ENCODE assay signal across 17 cellular contexts in genomic region chr1:115674011-115674410, GRCh38. TPM values are rescaled to one million over a fixed set of nuclear protein-coding genes. Genes with fewer than 3 reads are reported as not detected.
DNase-seq lines count a peak whose midpoint lies in the region; ATAC-seq and TF ChIP-seq lines count a peak whose summit lies in the region.
"Had no signal": no experiment of that assay in that cellular context is flagged by ENCODE, and none has a peak within 500 bp of the region (broad histone marks: within the 10 kb centered on the region; RNA-seq: fewer than 3 reads in every experiment).

No MANE protein-coding gene starts in this region.

- DNase-seq in DMS79 (lab: John Stamatoyannopoulos, UW) (peak; percentile 92), H9 (no peak), NCI-H510A (lab: John Stamatoyannopoulos, UW) (peak; percentile 29), left kidney (ENCODE audit: low read depth, low spot score) (peak; percentile 53), omental fat pad (ENCODE audit: low spot score) (no peak), NCI-H2196 (lab: John Stamatoyannopoulos, UW; ENCODE audit: unreplicated experiment) (no peak), adrenal gland (no peak)
- DNase-seq: ACHN, AML-193, COR-L47, GOT3, KG1, NCI-H1092 treated with DMSO at 0.1 percent for 48 hours, NCI-H2029, NCI-H226 had no signal

- H3K27ac Mint-ChIP-seq in H9, result peak overlapping the region in 2 of 3 experiments; percentile 50 to 59; a peak in 2 of 7 replicates
- H3K27ac Mint-ChIP-seq: T-helper 2 cell treated with Interferon-gamma antibody and Interleukin-4, amounts not matched to agents 5 μg/mL and 100 μg/mL, for 36 hours had no signal

- H3K23me2 ChIP-seq in H9 (ENCODE audit: insufficient read length, low read depth, low read length, poor library complexity, severe bottlenecking), result no peaks in the 10 kb centered on the region

- H3K4me1 ChIP-seq in H9 (ENCODE audit: insufficient read depth, low read length), result no peaks in the 10 kb centered on the region
- H3K4me1 ChIP-seq in adrenal gland (replicated peaks in 1 of 2), result peaks cover 2 to 3% of the 10 kb centered on the region in 2 donors

- no peak for ATAC-seq in GM19324 (IDR thresholded peaks at IDR 0.05; ENCODE audit: low FRiP score, unreplicated experiment)
- no peak for ATAC-seq in omental fat pad (ENCODE audit: low FRiP score)

- H3T11ph ChIP-seq in H9 (ENCODE audit: low read length), result no peak overlapping the region

- H3K36me3 ChIP-seq in adrenal gland (replicated peaks in 1 of 2), result no peaks in the 10 kb centered on the region

- no peaks in the 10 kb centered on the region for H3K27me3 Mint-ChIP-seq in H9 (ENCODE audit: low read depth)

- H3K18ac ChIP-seq in H9 (ENCODE audit: insufficient read length, low read depth, low read length), result no peak overlapping the region

- H2BK20ac ChIP-seq in H9 (ENCODE audit: low read depth, low read length, poor library complexity, severe bottlenecking), result no peak overlapping the region

- no CpG with 5 or more reads among the region's 5 CpGs for WGBS in H9 (ENCODE audit: extremely low coverage, insufficient read length, low lambda C conversion rate)
- WGBS in adrenal gland, 4 donors, result 91 to 97% (median 93%) methylated on average over 5 of the region's 5 CpGs

- peaks cover 1 to 10% (median 4%) of the 10 kb centered on the region in 3 experiments; a peak in 5 of 7 replicates for H3K36me3 Mint-ChIP-seq in H9 (ENCODE audit: insufficient read depth in 1 of 3, low read depth in 3 of 3)

- no peak overlapping the region for H3K4me3 Mint-ChIP-seq in H9
- H3K4me3 Mint-ChIP-seq: T-helper 2 cell treated with Interferon-gamma antibody and Interleukin-4, amounts not matched to agents 5 μg/mL and 100 μg/mL, for 36 hours had no signal

- no peaks in the 10 kb centered on the region for H3K9me3 Mint-ChIP-seq in H9
- H3K9me3 Mint-ChIP-seq: T-helper 2 cell treated with Interferon-gamma antibody and Interleukin-4, amounts not matched to agents 5 μg/mL and 100 μg/mL, for 36 hours had no signal

- no peak overlapping the region for H2BK5ac ChIP-seq in H9 (ENCODE audit: insufficient read length, low read length)

- H3K79me2 ChIP-seq in H9 (ENCODE audit: insufficient read depth, low read length), result no peaks in the 10 kb centered on the region

- H4K91ac ChIP-seq in H9 (ENCODE audit: insufficient read length, low read depth, low read length), result no peak overlapping the region

- H3K4me1 Mint-ChIP-seq in H9, result peaks cover 4 to 14% of the 10 kb centered on the region in 2 experiments

- H4K20me1 ChIP-seq in H9 (ENCODE audit: control insufficient read depth, insufficient read depth, insufficient read length), result peaks cover 3% of the 10 kb centered on the region

- H2AK5ac ChIP-seq in H9 (ENCODE audit: insufficient read length, low read length), result no peak overlapping the region

- no peaks in the 10 kb centered on the region for H3K79me1 ChIP-seq in H9 (ENCODE audit: insufficient read depth, low read depth, low read length, poor library complexity, severe bottlenecking)

- H2BK120ac ChIP-seq in H9 (ENCODE audit: low read depth, low read length, poor library complexity, severe bottlenecking), result no peak overlapping the region

- intact Hi-C loops in adrenal gland (cut with DNase I), result no loop called here

- no peak overlapping the region for H2BK12ac ChIP-seq in H9 (ENCODE audit: insufficient read length, low read depth, low read length)

- no peak overlapping the region for H3K23ac ChIP-seq in H9 (ENCODE audit: insufficient read length, low read depth, low read length)

- H3K4ac ChIP-seq in H9 (ENCODE audit: low read depth, low read length), result no peak overlapping the region

- TF ChIP-seq CTCF in H9 (conservative IDR thresholded peaks at IDR 0.05), result no peak
- no peak for TF ChIP-seq CTCF in omental fat pad (IDR thresholded peaks at IDR 0.05)
- TF ChIP-seq CTCF in adrenal gland (IDR thresholded peaks at IDR 0.05), result no peak

- H3K4me2 ChIP-seq in H9 (ENCODE audit: insufficient read depth, insufficient read length, low read length), result no peak overlapping the region

- H3K9me3 ChIP-seq in H9 (ENCODE audit: control insufficient read depth, low read depth, low read length) (no peaks in the 10 kb centered on the region), adrenal gland (replicated peaks in 1 of 3) (no peaks in the 10 kb centered on the region)

- H3K27ac ChIP-seq in H9 (ENCODE audit: insufficient read length, low read depth, low read length) (no peak overlapping the region), adrenal gland (no peak overlapping the region)

- H3K14ac ChIP-seq in H9 (ENCODE audit: insufficient read depth, low read length), result no peak overlapping the region

- H3K56ac ChIP-seq in H9 (ENCODE audit: insufficient read length, low read depth, low read length), result no peak overlapping the region

- H2AFZ ChIP-seq in H9 (ENCODE audit: low read length), result no peak overlapping the region

- no peak overlapping the region for H4K5ac ChIP-seq in H9 (ENCODE audit: insufficient read length, low read depth, low read length)

- H3K27me3 ChIP-seq in H9 (ENCODE audit: insufficient read depth, low read length) (no peaks in the 10 kb centered on the region), adrenal gland (no peaks in the 10 kb centered on the region)

- H4K8ac ChIP-seq in H9 (replicated peaks; ENCODE audit: insufficient read length, low read depth, low read length), result no peak overlapping the region

- H2BK15ac ChIP-seq in H9 (ENCODE audit: low read depth, low read length), result no peak overlapping the region

- H3K4me3 ChIP-seq in adrenal gland, result no peak overlapping the region

- H3K9ac ChIP-seq in H9 (ENCODE audit: extremely low read depth, insufficient read length, low read length), result no peak overlapping the region

- no peak for TF ChIP-seq POLR2A in adrenal gland (IDR thresholded peaks at IDR 0.05)

RNA-seq across cellular contexts. Expression of gene VANGL1, which starts 32.2 kb away (rescaled TPM):
- total RNA-seq in H9 (2021) (13.5 and 13.6 TPM in 2 replicates), omental fat pad (1 to 10 TPM; 4.9 to 9.6 (median 6.5) TPM), adrenal gland (10 to 100 TPM; 10.1 to 19.1 (median 11.9) TPM)
- polyA plus RNA-seq in adrenal gland, result 1 to 10 TPM; 2.0 to 9.9 (median 2.2) TPM

Comparison
In these comparisons a context has a peak if more than half of its experiments do, and no peak if none do; other contexts are left out.
1. DNase-seq: peak in DMS79 (single experiment), NCI-H510A (single experiment) and left kidney (single experiment); none in H9 (single experiment), omental fat pad (single experiment), NCI-H2196 (single experiment) and adrenal gland (0 of 7).